13 cellular contexts compared by ENCODE assay signal in genomic region chr10:92595505-92595904, GRCh38. TPM values are rescaled to one million over a fixed set of nuclear protein-coding genes. Genes with fewer than 3 reads are reported as not detected.
DNase-seq lines count a peak whose midpoint lies in the region; ATAC-seq, FAIRE-seq and TF ChIP-seq lines count a peak whose summit lies in the region.
"Had no signal": no experiment of that assay in that cellular context is flagged by ENCODE, and none has a peak within 500 bp of the region (broad histone marks: within the 10 kb centered on the region; RNA-seq: fewer than 3 reads in every experiment).

No MANE protein-coding gene starts in this region.

- TF ChIP-seq RAD21 in A549 (conservative IDR thresholded peaks at IDR 0.05 in 1 of 2, IDR thresholded peaks at IDR 0.05 in 1 of 2): no peak

- H3K4me3 ChIP-seq in A549 (no peak overlapping the region), PC-3 (ENCODE audit: low read length) (peak overlapping the region; percentile 90), endodermal cell (ENCODE audit: low read length) (peak overlapping the region; percentile 90)

- H3K9me3 ChIP-seq in A549 (no peaks in the 10 kb centered on the region), PC-3 (ENCODE audit: low read length) (no peaks in the 10 kb centered on the region), endodermal cell (ENCODE audit: control insufficient read depth, low read length) (no peaks in the 10 kb centered on the region)

- in situ Hi-C loops in Caki2 (cut with HindIII; ENCODE audit: low pct_unique_long_range_greater_than_20kb, low sequenced_read_pairs): no loop called here

- H3K4me1 Mint-ChIP-seq in endodermal cell: peaks cover 29% of the 10 kb centered on the region

- peaks cover 16% of the 10 kb centered on the region for H3K4me1 ChIP-seq in A549
- peaks cover 23% of the 10 kb centered on the region for H3K4me1 ChIP-seq in PC-3 (ENCODE audit: insufficient read depth, low read length)
- H3K4me1 ChIP-seq in endodermal cell (ENCODE audit: control insufficient read depth, insufficient read depth, low read length): no peaks in the 10 kb centered on the region

- no peak for DNase-seq in A549 (ENCODE audit: low read depth in 1 of 2, low spot score in 1 of 2)
- DNase-seq in Caki2 (ENCODE audit: low read depth): peak; percentile 18
- DNase-seq in PC-3: no peak
- DNase-seq in endodermal cell: no peak
- no peak for DNase-seq in caudate nucleus (lab: John Stamatoyannopoulos, UW)
- no peak for DNase-seq in dermis blood vessel endothelial cell
- DNase-seq in substantia nigra (lab: John Stamatoyannopoulos, UW): no peak
- DNase-seq: amygdala; effector CD4-positive, alpha-beta T cell; left cardiac atrium; stimulated activated CD4-positive, alpha-beta T cell treated with anti-CD3 and anti-CD28 coated beads, Interleukin-12 subunit alpha, Interleukin-12 subunit beta, amount 100 ng/mL, for 4 hours had no signal

- no peak for TF ChIP-seq EP300 in A549 (IDR thresholded peaks at IDR 0.05)

- BruUV-seq in PC-3 (replicated peaks; lab: Mats Ljungman, UMichigan): no TSS peak

- ATAC-seq in A549: no peak
- no peak for ATAC-seq in PC-3
- ATAC-seq in GM18505 (IDR thresholded peaks at IDR 0.05; ENCODE audit: unreplicated experiment): no peak
- ATAC-seq: left cardiac atrium had no signal

- no peaks in the 10 kb centered on the region for H3K27me3 Mint-ChIP-seq in endodermal cell (ENCODE audit: insufficient read depth)

- H3K27ac Mint-ChIP-seq in endodermal cell: no peak overlapping the region

- peaks cover 5% of the 10 kb centered on the region for H3K36me3 Mint-ChIP-seq in endodermal cell (ENCODE audit: low read depth)

- no peaks in the 10 kb centered on the region for H3K9me2 ChIP-seq in PC-3 (replicated peaks; ENCODE audit: low read length)

- no peak for FAIRE-seq in A549 (lab: Jason Lieb, UNC)

- intact Hi-C loops in PC-3 (cut with micrococcal nuclease): no loop called here

- H3K27ac ChIP-seq in A549 (no peak overlapping the region), PC-3 (ENCODE audit: low read length) (no peak overlapping the region), endodermal cell (ENCODE audit: low read depth, low read length) (no peak overlapping the region), caudate nucleus (ENCODE audit: low read depth, low read length) (no peak overlapping the region), substantia nigra (ENCODE audit: low read depth, low read length, poor library complexity, severe bottlenecking) (no peak overlapping the region)
- H3K27ac ChIP-seq: C4-2B had no signal

- peaks cover 76% of the 10 kb centered on the region for H3K79me2 ChIP-seq in PC-3 (ENCODE audit: low read length)

- no peaks in the 10 kb centered on the region for H3K9me3 Mint-ChIP-seq in endodermal cell

- no peak for TF ChIP-seq POLR2A in A549 (IDR thresholded peaks at IDR 0.05; ENCODE audit: low read length)
- TF ChIP-seq POLR2A in GM18505 (IDR thresholded peaks at IDR 0.05; ENCODE audit: borderline replicate concordance, extremely low read depth, insufficient read depth, insufficient read length): no peak

- CTCF ChIA-PET in A549 (lab: Yijun Ruan, JAX): no interaction called here
- CTCF ChIA-PET in PC-3 (lab: Charles Lee): no interaction called here

- H3K9ac ChIP-seq in PC-3 (ENCODE audit: low read length) (no peak overlapping the region), endodermal cell (ENCODE audit: extremely low read depth, low read length, poor library complexity, severe bottlenecking) (no peak overlapping the region)

- TF ChIP-seq CTCF in A549 (IDR thresholded peaks at IDR 0.05) (no peak), PC-3 (conservative IDR thresholded peaks at IDR 0.05; ENCODE audit: low read depth, low read length) (no peak), endodermal cell (conservative IDR thresholded peaks at IDR 0.05) (no peak)

- peak overlapping the region; percentile 93 for H3K4me3 Mint-ChIP-seq in endodermal cell

- H3K27me3 ChIP-seq in PC-3 (ENCODE audit: low read length): no peaks in the 10 kb centered on the region
- no peaks in the 10 kb centered on the region for H3K27me3 ChIP-seq in endodermal cell (ENCODE audit: control insufficient read depth, insufficient read depth, low read length, poor library complexity, severe bottlenecking)

- no peak overlapping the region for H2AFZ ChIP-seq in PC-3 (ENCODE audit: low read length)

- H3K4me2 ChIP-seq in A549: peak overlapping the region; percentile 86
- peak overlapping the region; percentile 87 for H3K4me2 ChIP-seq in PC-3 (ENCODE audit: low read length)

- H3F3A ChIP-seq in PC-3 (ENCODE audit: low read length, unreplicated experiment): no peaks in the 10 kb centered on the region

- WGBS in A549 (ENCODE audit: missing lambda C conversion rate): 94% methylated on average over 2 of the region's 2 CpGs
- 97 to 100% methylated on average over 2 of the region's 2 CpGs for WGBS in endodermal cell (ENCODE audit: insufficient coverage in 1 of 2, insufficient read length in 1 of 2), 2 experiments

- H3K36me3 ChIP-seq in PC-3 (ENCODE audit: low read depth, low read length): no peaks in the 10 kb centered on the region
- H3K36me3 ChIP-seq in endodermal cell (ENCODE audit: control insufficient read depth, insufficient read depth, low read length): no peaks in the 10 kb centered on the region

- POLR2A ChIA-PET in A549 (lab: Yijun Ruan, JAX): no interaction called here
- POLR2A ChIA-PET in PC-3 (lab: Charles Lee; ENCODE audit: unreplicated experiment): no interaction called here

- 0 out of 2 replicates have a peak, but pooled peaks cover 10% of the 10 kb centered on the region for H4K20me1 ChIP-seq in PC-3 (ENCODE audit: low read length)

TF ChIP-seq in A549, 52 proteins besides CTCF, POLR2A, EP300 and RAD21:
- TF ChIP-seq CHD4 (IDR thresholded peaks at IDR 0.05; ENCODE audit: borderline replicate concordance) (no peak), HOXA7 (CRISPR knock-in tag; IDR thresholded peaks at IDR 0.05) (no peak), JUNB (IDR thresholded peaks at IDR 0.05) (no peak), NPAS2 (CRISPR knock-in tag; IDR thresholded peaks at IDR 0.05; ENCODE audit: borderline replicate concordance) (no peak), KDM1A (IDR thresholded peaks at IDR 0.05; ENCODE audit: low read depth) (no peak), BCL3 (IDR thresholded peaks at IDR 0.05) (no peak), MYC (IDR thresholded peaks at IDR 0.05; ENCODE audit: borderline replicate concordance, low read length) (no peak), HMGXB4 (CRISPR knock-in tag; IDR thresholded peaks at IDR 0.05; ENCODE audit: borderline replicate concordance) (no peak), CEBPB (IDR thresholded peaks at IDR 0.05) (no peak), NFE2L2 (conservative IDR thresholded peaks at IDR 0.05; ENCODE audit: low read length) (no peak)

RNA-seq across cellular contexts. Expression of gene KIF11, which starts 2.6 kb away (rescaled TPM):
- polyA plus RNA-seq in A549 (2011; rRNA removed) (29.3 and 38.7 TPM in 2 replicates), A549 (2017; fragmentation: RNase III; extraction: RNeasy Plus Mini Kit Qiagen cat#74134 plus additional on column Dnase treatment) (31.0 to 37.9 TPM (median 32.5 TPM) in 3 replicates)
- 9.9 and 10.2 TPM in 2 replicates for polyA plus RNA-seq in A549 (2012; cell fraction: cytosol; rRNA removed)
- polyA plus RNA-seq in A549 (2012; cell fraction: nucleus; rRNA removed): 6.9 and 11.2 TPM in 2 replicates
- 10.0 and 10.7 TPM in 2 replicates for polyA minus RNA-seq in A549 (2011; rRNA and poly(A)+ RNA removed)
- 7.4 and 15.1 TPM in 2 replicates for total RNA-seq in Caki2 (2014; rRNA removed; shearing (Covaris generic); ENCODE audit: low replicate concordance)
- total RNA-seq in PC-3 (2014; rRNA removed) (25.5 and 26.2 TPM in 2 replicates), endodermal cell (10 to 100 TPM; 36.5 to 55.7 TPM), dermis blood vessel endothelial cell (8.8 and 41.7 TPM in 2 replicates)
- 63.2 TPM for polyA plus RNA-seq in endodermal cell (2013, experiment 1 of 2)
- polyA plus RNA-seq in endodermal cell (2013, experiment 2 of 2): 71.0 TPM

RNA-seq across cellular contexts. Expression of gene IDE, which starts 21.6 kb away (rescaled TPM):
- polyA plus RNA-seq in A549 (2011; rRNA removed) (60.9 and 61.1 TPM in 2 replicates), A549 (2017; fragmentation: RNase III; extraction: RNeasy Plus Mini Kit Qiagen cat#74134 plus additional on column Dnase treatment) (24.8 to 25.1 TPM (median 25.0 TPM) in 3 replicates)
- 8.8 and 10.7 TPM in 2 replicates for polyA plus RNA-seq in A549 (2012; cell fraction: cytosol; rRNA removed)
- polyA plus RNA-seq in A549 (2012; cell fraction: nucleus; rRNA removed): 10.5 and 13.4 TPM in 2 replicates
- polyA minus RNA-seq in A549 (2011; rRNA and poly(A)+ RNA removed): 50.6 and 54.9 TPM in 2 replicates
- 20.5 and 31.1 TPM in 2 replicates for total RNA-seq in Caki2 (2014; rRNA removed; shearing (Covaris generic); ENCODE audit: low replicate concordance)
- total RNA-seq in PC-3 (2014; rRNA removed) (23.4 and 28.7 TPM in 2 replicates), endodermal cell (10 to 100 TPM; 56.3 to 63.3 TPM), dermis blood vessel endothelial cell (35.4 and 49.2 TPM in 2 replicates)
- polyA plus RNA-seq in endodermal cell (2013, experiment 1 of 2): 22.8 TPM
- 21.8 TPM for polyA plus RNA-seq in endodermal cell (2013, experiment 2 of 2)
